Comparison of ENCODE assay signal across 8 cellular contexts in genomic region chr1:220086261-220086686, GRCh38. TPM values are rescaled to one million over a fixed set of nuclear protein-coding genes. Genes with fewer than 3 reads are reported as not detected.
A peak's percentile ranks its signal among the peaks of the same experiment; 100 is the strongest.
DNase-seq lines count a peak whose midpoint lies in the region; ATAC-seq, FAIRE-seq and TF ChIP-seq lines count a peak whose summit lies in the region.
"Not testable (repeated sequence)": the region's sequence is repeated elsewhere in the genome, so short reads cannot be mapped to it uniquely, and the experiment has no call there.

No MANE protein-coding gene starts in this region.

- not testable (repeated sequence) for ATAC-seq in DND-41 (ENCODE audit: insufficient read depth, low read depth)
- ATAC-seq in GM18861 (IDR thresholded peaks at IDR 0.05; ENCODE audit: unreplicated experiment) (peak; percentile 40), GM21367 (IDR thresholded peaks at IDR 0.05; ENCODE audit: unreplicated experiment) (peak; percentile 41), HG02623 (IDR thresholded peaks at IDR 0.05; ENCODE audit: unreplicated experiment) (peak; percentile 46), HG03175 (IDR thresholded peaks at IDR 0.05; ENCODE audit: unreplicated experiment) (peak; percentile 56), K562 (peak; percentile 74)

- in situ Hi-C loops in K562 (cut with MboI): not testable (repeated sequence)

- not testable (repeated sequence) for H3K27me3 Mint-ChIP-seq in osteocyte (ENCODE audit: unreplicated experiment)

- not testable (repeated sequence) for H3K27ac Mint-ChIP-seq in osteocyte (ENCODE audit: unreplicated experiment)

- H4K20me1 ChIP-seq in DND-41 (ENCODE audit: insufficient read depth, low read length); K562 (replicated peaks; ENCODE audit: control insufficient read depth, insufficient read depth, low read length): not testable (repeated sequence)

- H3K4me3 Mint-ChIP-seq in osteocyte (ENCODE audit: unreplicated experiment): not testable (repeated sequence)

- not testable (repeated sequence) for TF ChIP-seq EP300 in K562 (IDR thresholded peaks at IDR 0.05; ENCODE audit: low read length)

- H3K79me2 ChIP-seq in DND-41 (ENCODE audit: insufficient read depth, low read length) (peaks cover 43% of the 10 kb centered on the region), K562 (ENCODE audit: control insufficient read depth, insufficient read depth, low read length) (peaks cover 27% of the 10 kb centered on the region)

- not testable (repeated sequence) for H3K9me1 ChIP-seq in K562 (ENCODE audit: control insufficient read depth, insufficient read depth, low read length)

- 35% methylated on average over 14 of the region's 15 CpGs for WGBS in K562 (ENCODE audit: insufficient coverage, low coverage, missing lambda C conversion rate)

- not testable (repeated sequence) for H3K36me3 Mint-ChIP-seq in osteocyte (ENCODE audit: unreplicated experiment)

- not testable (repeated sequence) for H3K4me2 ChIP-seq in DND-41 (ENCODE audit: insufficient read depth, low read length); K562 (ENCODE audit: insufficient read depth, low read length)

- POLR2A ChIA-PET in K562 (lab: Yijun Ruan, JAX): interaction anchor here (0.7 to 2.0 kb wide), 2 partner anchors 12 to 28 kb away, joined by 3 to 10 read pairs; no protein-coding TSS in a partner anchor

- peaks cover 10% of the 10 kb centered on the region for H3K4me1 Mint-ChIP-seq in osteocyte (ENCODE audit: unreplicated experiment)

- H3K27me3 ChIP-seq in DND-41 (ENCODE audit: insufficient read depth, low read length, poor library complexity); K562 (ENCODE audit: control insufficient read depth in 2 of 2, insufficient read depth in 2 of 2, low read length in 2 of 2): not testable (repeated sequence)

- BruUV-seq in K562 (replicated peaks; lab: Mats Ljungman, UMichigan): not testable (repeated sequence)

- CTCF ChIA-PET in K562 (lab: Yijun Ruan, JAX; ENCODE audit: low intra/inter-chr PET ratio): not testable (repeated sequence)

- not testable (repeated sequence) for H3K9ac ChIP-seq in DND-41 (ENCODE audit: low read depth, low read length)
- H3K9ac ChIP-seq in K562 (ENCODE audit: insufficient read depth in 1 of 2, low read depth in 2 of 2, low read length in 2 of 2): peak overlapping the region in 1 of 2 experiments; percentile 25; a peak in 2 of 4 replicates

- H3K4me1 ChIP-seq in DND-41 (ENCODE audit: insufficient read depth, low read length) (peaks cover 21% of the 10 kb centered on the region), K562 (replicated peaks in 1 of 2; ENCODE audit: control insufficient read depth in 2 of 2, insufficient read depth in 2 of 2, low read length in 2 of 2) (peaks cover 0 to 11% of the 10 kb centered on the region in 2 experiments; a peak in 1 of 5 replicates)

- peak; percentile 28 for TF ChIP-seq CTCF in DND-41 (IDR thresholded peaks at IDR 0.05; ENCODE audit: borderline replicate concordance, extremely low read depth, low read length, poor library complexity, severe bottlenecking)
- peak; percentile 21 for TF ChIP-seq CTCF in NB4 (IDR thresholded peaks at IDR 0.05; ENCODE audit: low read depth, low read length)
- TF ChIP-seq CTCF in K562 (IDR thresholded peaks at IDR 0.05 in 2 of 3, conservative IDR thresholded peaks at IDR 0.05 in 1 of 3; ENCODE audit: insufficient read depth in 2 of 3, low read depth in 1 of 3, low read length in 3 of 3): peak; percentile 74 to 80 (median 75)
- peak; percentile 11 for TF ChIP-seq CTCF in osteocyte (IDR thresholded peaks at IDR 0.05)

- H3K4me3 ChIP-seq in DND-41 (ENCODE audit: low read depth in 1 of 2, low read length in 2 of 2); NB4 (ENCODE audit: low read depth, low read length); K562: not testable (repeated sequence)

- not testable (repeated sequence) for DNase-seq in DND-41; osteocyte (ENCODE audit: extremely low spot score, unreplicated experiment)
- DNase-seq in NB4 (ENCODE audit: low read depth) (peak; percentile 21), K562 (ENCODE audit: extremely low read depth in 1 of 4, low spot score in 3 of 4) (peak in 2 of 4 experiments; percentile 40 to 85)

- TF ChIP-seq POLR2A in NB4 (IDR thresholded peaks at IDR 0.05; ENCODE audit: extremely low read depth, insufficient read length); K562 (conservative IDR thresholded peaks at IDR 0.05): not testable (repeated sequence)

- H3K9me3 ChIP-seq in DND-41 (ENCODE audit: insufficient read depth, low read length, severe bottlenecking); K562 (replicated peaks; ENCODE audit: control insufficient read depth, insufficient read depth, low read depth, low read length): not testable (repeated sequence)

- H3K36me3 ChIP-seq in DND-41 (ENCODE audit: insufficient read depth, low read length); K562 (ENCODE audit: control insufficient read depth, insufficient read depth, low read length): not testable (repeated sequence)

- intact Hi-C loops in K562 (cut with micrococcal nuclease): loop anchor here (5.0 kb wide), 2 partner anchors 94 to 249 kb away; no protein-coding TSS in a partner anchor

- not testable (repeated sequence) for H3K9me3 Mint-ChIP-seq in osteocyte (ENCODE audit: unreplicated experiment)

- H3K27ac ChIP-seq in DND-41 (ENCODE audit: low read length); K562 (ENCODE audit: extremely low read depth, low read depth, low read length): not testable (repeated sequence)

- peak; percentile 43 to 49; a peak in 3 of 4 replicates for TF ChIP-seq RAD21 in K562 (CRISPR knock-in tag; conservative IDR thresholded peaks at IDR 0.05 in 1 of 2, IDR thresholded peaks at IDR 0.05 in 1 of 2)

- H2AFZ ChIP-seq in DND-41 (ENCODE audit: low read depth, low read length): not testable (repeated sequence)
- peak overlapping the region; percentile 69 for H2AFZ ChIP-seq in K562 (ENCODE audit: low read depth, low read length)

- FAIRE-seq in K562 (lab: Jason Lieb, UNC): peak; percentile 81

RNA-seq across cellular contexts. Expression of gene BPNT1, which starts 3.3 kb away (rescaled TPM):
- total RNA-seq in K562 (2011; cell fraction: chromatin; rRNA removed; ENCODE audit: low replicate concordance): 43.6 and 62.7 TPM in 2 replicates
- total RNA-seq in K562 (2011; cell fraction: nucleolus; rRNA removed): 20.3 and 27.7 TPM in 2 replicates
- total RNA-seq in K562 (2011; cell fraction: nucleoplasm; rRNA removed): 27.8 and 29.0 TPM in 2 replicates
- total RNA-seq in K562 (2014; rRNA removed) (28.8 and 34.1 TPM in 2 replicates), K562 (2014; rRNA removed; fragmentation: Illumina TruSeq; extraction: Trizol) (56.4 and 60.4 TPM in 2 replicates), K562 (2015; rRNA removed; fragmentation: Illumina TruSeq; extraction: Trizol) (33.8 and 37.4 TPM in 2 replicates), K562 (2021) (40.5 and 43.1 TPM in 2 replicates), osteocyte (23.3 and 24.6 TPM in 2 replicates)
- polyA plus RNA-seq in K562 (2011; rRNA removed) (63.6 and 73.8 TPM in 2 replicates), K562 (2014; fragmentation: Illumina TruSeq; extraction: Trizol) (51.9 and 61.1 TPM in 2 replicates), K562 (2014; fragmentation: Nextera tagmentation; extraction: Ambion mirVana) (10 to 100 TPM; 30.2 to 52.9 TPM), K562 (2014; rRNA removed) (33.7 and 35.7 TPM in 2 replicates)
- 34.5 and 78.1 TPM in 2 replicates for polyA plus RNA-seq in K562 (2011; cell fraction: cytosol; rRNA removed)
- 26.6 TPM in 2 replicates for polyA plus RNA-seq in K562 (2011; cell fraction: nucleus; rRNA removed)
- 23.5 and 37.6 TPM in 2 replicates for polyA plus RNA-seq in K562 (2012)
- 232 and 265 TPM in 2 replicates for polyA minus RNA-seq in K562 (2011; rRNA and poly(A)+ RNA removed)
- 21.9 and 40.6 TPM in 2 replicates for polyA minus RNA-seq in K562 (2011; cell fraction: cytosol; rRNA and poly(A)+ RNA removed)
- 14.0 and 27.8 TPM in 2 replicates for polyA minus RNA-seq in K562 (2011; cell fraction: nucleus; rRNA and poly(A)+ RNA removed)

RNA-seq across cellular contexts. Expression of gene IARS2, which starts 7.7 kb away (rescaled TPM):
- total RNA-seq in K562 (2011; cell fraction: chromatin; rRNA removed; ENCODE audit: low replicate concordance): 32.7 and 56.1 TPM in 2 replicates
- 23.2 and 25.7 TPM in 2 replicates for total RNA-seq in K562 (2011; cell fraction: nucleolus; rRNA removed)
- total RNA-seq in K562 (2011; cell fraction: nucleoplasm; rRNA removed): 41.6 and 45.5 TPM in 2 replicates
- total RNA-seq in K562 (2014; rRNA removed) (93.8 and 117 TPM in 2 replicates), K562 (2014; rRNA removed; fragmentation: Illumina TruSeq; extraction: Trizol) (127 and 150 TPM in 2 replicates), K562 (2015; rRNA removed; fragmentation: Illumina TruSeq; extraction: Trizol) (127 and 129 TPM in 2 replicates), K562 (2021) (104 and 107 TPM in 2 replicates), osteocyte (65.6 and 67.0 TPM in 2 replicates)
- polyA plus RNA-seq in K562 (2011; rRNA removed) (46.5 and 63.6 TPM in 2 replicates), K562 (2014; fragmentation: Illumina TruSeq; extraction: Trizol) (96.5 and 106 TPM in 2 replicates), K562 (2014; fragmentation: Nextera tagmentation; extraction: Ambion mirVana) (10 to 100 TPM; 39.6 to 50.4 TPM), K562 (2014; rRNA removed) (75.6 and 76.1 TPM in 2 replicates)
- polyA plus RNA-seq in K562 (2011; cell fraction: cytosol; rRNA removed): 14.4 and 23.8 TPM in 2 replicates
- polyA plus RNA-seq in K562 (2011; cell fraction: nucleus; rRNA removed): 72.5 and 73.7 TPM in 2 replicates
- polyA plus RNA-seq in K562 (2012): 61.0 and 87.7 TPM in 2 replicates
- 86.8 and 91.2 TPM in 2 replicates for polyA minus RNA-seq in K562 (2011; rRNA and poly(A)+ RNA removed)
- 33.7 and 37.8 TPM in 2 replicates for polyA minus RNA-seq in K562 (2011; cell fraction: cytosol; rRNA and poly(A)+ RNA removed)
- 32.6 and 67.3 TPM in 2 replicates for polyA minus RNA-seq in K562 (2011; cell fraction: nucleus; rRNA and poly(A)+ RNA removed)

RNA-seq across cellular contexts. Expression of gene EPRS1, which starts 40.0 kb away (rescaled TPM):
- 75.9 and 190 TPM in 2 replicates for total RNA-seq in K562 (2011; cell fraction: chromatin; rRNA removed; ENCODE audit: low replicate concordance)
- total RNA-seq in K562 (2011; cell fraction: nucleolus; rRNA removed): 38.2 and 50.7 TPM in 2 replicates
- 69.8 and 70.2 TPM in 2 replicates for total RNA-seq in K562 (2011; cell fraction: nucleoplasm; rRNA removed)
- total RNA-seq in K562 (2014; rRNA removed) (155 and 222 TPM in 2 replicates), K562 (2014; rRNA removed; fragmentation: Illumina TruSeq; extraction: Trizol) (283 and 311 TPM in 2 replicates), K562 (2015; rRNA removed; fragmentation: Illumina TruSeq; extraction: Trizol) (187 and 212 TPM in 2 replicates), K562 (2021) (230 and 248 TPM in 2 replicates), osteocyte (158 and 165 TPM in 2 replicates)
- polyA plus RNA-seq in K562 (2011; rRNA removed) (277 and 289 TPM in 2 replicates), K562 (2014; fragmentation: Illumina TruSeq; extraction: Trizol) (208 and 275 TPM in 2 replicates), K562 (2014; fragmentation: Nextera tagmentation; extraction: Ambion mirVana) (100 to 1,000 TPM; 193 to 291 TPM), K562 (2014; rRNA removed) (129 and 172 TPM in 2 replicates)
- 48.7 and 94.1 TPM in 2 replicates for polyA plus RNA-seq in K562 (2011; cell fraction: cytosol; rRNA removed)
- 121 and 166 TPM in 2 replicates for polyA plus RNA-seq in K562 (2011; cell fraction: nucleus; rRNA removed)
- polyA plus RNA-seq in K562 (2012): 169 and 312 TPM in 2 replicates
- 398 and 424 TPM in 2 replicates for polyA minus RNA-seq in K562 (2011; rRNA and poly(A)+ RNA removed)
- polyA minus RNA-seq in K562 (2011; cell fraction: cytosol; rRNA and poly(A)+ RNA removed): 183 and 198 TPM in 2 replicates
- polyA minus RNA-seq in K562 (2011; cell fraction: nucleus; rRNA and poly(A)+ RNA removed): 40.8 and 115 TPM in 2 replicates

Comparison
In these comparisons a context has a peak if more than half of its experiments do, and no peak if none do; other contexts are left out.
1. CTCF ChIP-seq: peak in every context shown above with its lines; median percentile 75 in K562; 28 in DND-41; 21 in NB4; 11 in osteocyte.